9 cellular contexts compared by ENCODE assay signal in genomic region chr3:27666708-27667107, GRCh38. TPM values are rescaled to one million over a fixed set of nuclear protein-coding genes. Genes with fewer than 3 reads are reported as not detected.
DNase-seq lines count a peak whose midpoint lies in the region; ATAC-seq and TF ChIP-seq lines count a peak whose summit lies in the region.
"Had no signal": no experiment of that assay in that cellular context is flagged by ENCODE, and none has a peak within 500 bp of the region (broad histone marks: within the 10 kb centered on the region; RNA-seq: fewer than 3 reads in every experiment).

No MANE protein-coding gene starts in this region.

- H3K4me1 ChIP-seq in DOHH2 (ENCODE audit: control insufficient read depth, low read length) = peaks cover 10% of the 10 kb centered on the region
- peaks cover 6% of the 10 kb centered on the region for H3K4me1 ChIP-seq in HAP-1
- H3K4me1 ChIP-seq in OCI-LY7 (ENCODE audit: insufficient read depth, low read length, poor library complexity, severe bottlenecking) = peaks cover 8% of the 10 kb centered on the region

- peak; percentile 84 for ATAC-seq in memory B cell (ENCODE audit: low read depth)
- no peak for ATAC-seq in GM21423 (IDR thresholded peaks at IDR 0.05; ENCODE audit: unreplicated experiment)

- in situ Hi-C loops in HAP-1 (cut with MboI; ENCODE audit: low sequenced_read_pairs) = no loop called here

- POLR2A ChIA-PET in OCI-LY7 (lab: Charles Lee) = no interaction called here

- H3K36me3 Mint-ChIP-seq in memory B cell (no peaks in the 10 kb centered on the region), progenitor cell of endocrine pancreas (ENCODE audit: insufficient read depth) (no peaks in the 10 kb centered on the region)

- H3K79me2 ChIP-seq in DOHH2 (ENCODE audit: control insufficient read depth, low read length) = no peaks in the 10 kb centered on the region
- H3K79me2 ChIP-seq in OCI-LY7 (ENCODE audit: insufficient read depth, low read depth, low read length) = no peaks in the 10 kb centered on the region

- peaks cover 3% of the 10 kb centered on the region; the same call in 1 of the 2 replicates for H3F3A ChIP-seq in DOHH2 (ENCODE audit: control insufficient read depth, insufficient read depth)

- H3K27ac ChIP-seq in DOHH2 (ENCODE audit: low read depth, low read length) = peak overlapping the region; percentile 41
- H3K27ac ChIP-seq in OCI-LY7 (ENCODE audit: low read depth, low read length, poor library complexity, severe bottlenecking) = no peak overlapping the region

- DNase-seq in HAP-1 (ENCODE audit: low spot score in 2 of 2) (peak; percentile 65 to 83), OCI-LY7 (ENCODE audit: low spot score) (peak; percentile 6), dermis blood vessel endothelial cell (peak; percentile 56), memory B cell (ENCODE audit: low spot score in 2 of 2) (peak; percentile 13 to 20), progenitor cell of endocrine pancreas (ENCODE audit: low spot score, unreplicated experiment) (no peak)
- DNase-seq in stimulated activated CD4-positive, alpha-beta T cell treated with anti-CD3 and anti-CD28 coated beads, Interleukin-4, amount 100 ng/mL, for 1 hour = no peak

- H3K27ac Mint-ChIP-seq in memory B cell (peak overlapping the region; percentile 4), progenitor cell of endocrine pancreas (no peak overlapping the region)

- H3K4me3 ChIP-seq in DOHH2 (ENCODE audit: low read length) = peak overlapping the region; percentile 49
- no peak overlapping the region for H3K4me3 ChIP-seq in HAP-1
- no peak overlapping the region for H3K4me3 ChIP-seq in OCI-LY7 (ENCODE audit: low read depth, low read length, poor library complexity, severe bottlenecking)

- H4K20me1 ChIP-seq in DOHH2 (ENCODE audit: control insufficient read depth, insufficient read depth, low read depth, low read length) = no peaks in the 10 kb centered on the region
- H4K20me1 ChIP-seq in OCI-LY7 (ENCODE audit: insufficient read depth, low read length) = no peaks in the 10 kb centered on the region

- H3K9me3 ChIP-seq in DOHH2 (ENCODE audit: control insufficient read depth, insufficient read depth, low read length) (no peaks in the 10 kb centered on the region), HAP-1 (no peaks in the 10 kb centered on the region), OCI-LY7 (ENCODE audit: low read length) (no peaks in the 10 kb centered on the region)

- no peaks in the 10 kb centered on the region for H3K9me2 ChIP-seq in DOHH2 (replicated peaks; ENCODE audit: control insufficient read depth, low read length)
- no peaks in the 10 kb centered on the region for H3K9me2 ChIP-seq in OCI-LY7 (ENCODE audit: insufficient read depth, low read length)

- peak overlapping the region; percentile 74 for H3K4me2 ChIP-seq in DOHH2 (ENCODE audit: low read length)
- peak overlapping the region; percentile 16; the same call in 1 of the 2 replicates for H3K4me2 ChIP-seq in OCI-LY7 (ENCODE audit: low read length)

- intact Hi-C loops in OCI-LY7 (cut with micrococcal nuclease; ENCODE audit: unreplicated experiment) = no loop called here

- H3K27me3 Mint-ChIP-seq in memory B cell = no peaks in the 10 kb centered on the region
- H3K27me3 Mint-ChIP-seq in progenitor cell of endocrine pancreas = no peaks in the 10 kb centered on the region

- CTCF ChIA-PET in OCI-LY7 (lab: Charles Lee; ENCODE audit: unreplicated experiment) = no interaction called here

- no TSS peak for BruUV-seq in OCI-LY7 (replicated peaks; lab: Mats Ljungman, UMichigan)

- no peaks in the 10 kb centered on the region for H3K27me3 ChIP-seq in DOHH2 (ENCODE audit: control insufficient read depth, low read length)
- no peaks in the 10 kb centered on the region for H3K27me3 ChIP-seq in HAP-1 (ENCODE audit: low read depth)

- H3K9me3 Mint-ChIP-seq in memory B cell (no peaks in the 10 kb centered on the region), progenitor cell of endocrine pancreas (ENCODE audit: low read depth) (no peaks in the 10 kb centered on the region)

- no peaks in the 10 kb centered on the region for H3K36me3 ChIP-seq in DOHH2 (ENCODE audit: control insufficient read depth, low read length)
- no peaks in the 10 kb centered on the region for H3K36me3 ChIP-seq in HAP-1 (replicated peaks)
- no peaks in the 10 kb centered on the region for H3K36me3 ChIP-seq in OCI-LY7 (ENCODE audit: insufficient read depth, low read length)

- peak overlapping the region; percentile 80 for H2AFZ ChIP-seq in OCI-LY7 (ENCODE audit: low read length)

- H3K4me3 Mint-ChIP-seq in memory B cell (peak overlapping the region; percentile 56), progenitor cell of endocrine pancreas (ENCODE audit: low read depth) (no peak overlapping the region)

- H3K4me1 Mint-ChIP-seq in memory B cell (peaks cover 12% of the 10 kb centered on the region), progenitor cell of endocrine pancreas (ENCODE audit: low read depth) (no peaks in the 10 kb centered on the region)

- TF ChIP-seq CTCF in DOHH2 (IDR thresholded peaks at IDR 0.05; ENCODE audit: low read depth, low read length, poor library complexity, severe bottlenecking) = peak; percentile 12
- no peak for TF ChIP-seq CTCF in OCI-LY7 (conservative IDR thresholded peaks at IDR 0.05; ENCODE audit: low read length)
- TF ChIP-seq CTCF in progenitor cell of endocrine pancreas (IDR thresholded peaks at IDR 0.05; ENCODE audit: unreplicated experiment) = no peak

RNA-seq across cellular contexts. Expression of gene EOMES, which starts 55.4 kb away (rescaled TPM):
- total RNA-seq in OCI-LY7 (2014; rRNA removed; shearing (Covaris generic)) = not detected in 2 replicates
- not detected in 2 replicates for total RNA-seq in OCI-LY7 (2022)
- not detected in 2 replicates for total RNA-seq in dermis blood vessel endothelial cell
- 0.11 TPM in 1 of 2 replicates, not detected in the other for total RNA-seq in progenitor cell of endocrine pancreas
- total RNA-seq: lung microvascular endothelial cell had no signal

Comparison
In these comparisons a context has a peak if more than half of its experiments do, and no peak if none do; other contexts are left out.
1. DNase-seq: peak in HAP-1 (2 of 2), OCI-LY7 (single experiment), dermis blood vessel endothelial cell (single experiment) and memory B cell (2 of 2); none in progenitor cell of endocrine pancreas (single experiment) and stimulated activated CD4-positive, alpha-beta T cell treated with anti-CD3 and anti-CD28 coated beads, Interleukin-4, amount 100 ng/mL, for 1 hour (single experiment).